1 cellular context compared by ENCODE assay signal in the genomic region with DNA sequence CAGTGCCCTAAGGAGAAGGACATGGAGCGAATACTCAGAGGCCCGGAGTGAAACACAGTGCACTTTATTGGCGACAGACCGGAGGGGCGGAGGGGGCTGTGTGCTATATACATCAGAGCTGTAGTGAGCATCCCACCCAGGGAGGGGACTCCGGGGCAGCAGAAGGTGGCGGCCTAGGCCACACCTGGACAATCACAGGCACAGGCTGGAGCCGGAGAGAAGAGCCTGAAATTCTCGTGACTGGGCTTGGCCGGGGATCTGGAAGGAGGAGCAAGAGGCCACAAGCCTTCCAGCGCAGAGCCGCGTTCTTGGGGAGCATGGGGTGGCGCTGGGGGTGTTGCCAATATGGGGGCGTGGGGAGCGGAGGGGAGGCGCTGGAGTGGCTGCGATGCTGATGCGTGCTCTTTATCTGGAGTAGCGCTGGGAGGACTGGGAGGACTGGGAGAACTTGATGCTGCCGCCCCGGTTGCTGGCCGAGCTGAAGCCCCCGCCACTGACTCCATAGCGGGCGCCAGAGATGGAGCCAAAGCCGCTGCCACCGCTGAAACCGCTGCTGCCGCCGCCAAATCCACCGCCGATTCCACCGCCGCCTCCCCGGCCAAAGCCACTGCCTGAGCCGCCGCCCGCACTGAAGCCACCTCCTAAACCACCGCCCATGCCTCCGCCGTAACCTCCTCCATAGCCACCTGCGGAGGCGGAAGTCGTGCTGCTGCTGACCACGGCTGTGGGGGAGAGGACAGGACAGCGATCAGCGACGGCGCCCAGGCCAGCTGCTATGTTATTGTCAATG.
TF ChIP-seq lines count a peak whose summit lies in the region.

No MANE protein-coding gene starts in this region.

TF ChIP-seq in K562, 482 proteins besides CTCF, POLR2A, EP300 and RAD21 (continued from another document and continues in another):
- TF ChIP-seq, protein P1, sequence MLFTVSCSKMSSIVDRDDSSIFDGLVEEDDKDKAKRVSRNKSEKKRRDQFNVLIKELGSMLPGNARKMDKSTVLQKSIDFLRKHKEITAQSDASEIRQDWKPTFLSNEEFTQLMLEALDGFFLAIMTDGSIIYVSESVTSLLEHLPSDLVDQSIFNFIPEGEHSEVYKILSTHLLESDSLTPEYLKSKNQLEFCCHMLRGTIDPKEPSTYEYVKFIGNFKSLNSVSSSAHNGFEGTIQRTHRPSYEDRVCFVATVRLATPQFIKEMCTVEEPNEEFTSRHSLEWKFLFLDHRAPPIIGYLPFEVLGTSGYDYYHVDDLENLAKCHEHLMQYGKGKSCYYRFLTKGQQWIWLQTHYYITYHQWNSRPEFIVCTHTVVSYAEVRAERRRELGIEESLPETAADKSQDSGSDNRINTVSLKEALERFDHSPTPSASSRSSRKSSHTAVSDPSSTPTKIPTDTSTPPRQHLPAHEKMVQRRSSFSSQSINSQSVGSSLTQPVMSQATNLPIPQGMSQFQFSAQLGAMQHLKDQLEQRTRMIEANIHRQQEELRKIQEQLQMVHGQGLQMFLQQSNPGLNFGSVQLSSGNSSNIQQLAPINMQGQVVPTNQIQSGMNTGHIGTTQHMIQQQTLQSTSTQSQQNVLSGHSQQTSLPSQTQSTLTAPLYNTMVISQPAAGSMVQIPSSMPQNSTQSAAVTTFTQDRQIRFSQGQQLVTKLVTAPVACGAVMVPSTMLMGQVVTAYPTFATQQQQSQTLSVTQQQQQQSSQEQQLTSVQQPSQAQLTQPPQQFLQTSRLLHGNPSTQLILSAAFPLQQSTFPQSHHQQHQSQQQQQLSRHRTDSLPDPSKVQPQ (CRISPR knock-in tag; IDR thresholded peaks at IDR 0.05; ENCODE audit: borderline replicate concordance), result no peak
- TF ChIP-seq, protein P2, sequence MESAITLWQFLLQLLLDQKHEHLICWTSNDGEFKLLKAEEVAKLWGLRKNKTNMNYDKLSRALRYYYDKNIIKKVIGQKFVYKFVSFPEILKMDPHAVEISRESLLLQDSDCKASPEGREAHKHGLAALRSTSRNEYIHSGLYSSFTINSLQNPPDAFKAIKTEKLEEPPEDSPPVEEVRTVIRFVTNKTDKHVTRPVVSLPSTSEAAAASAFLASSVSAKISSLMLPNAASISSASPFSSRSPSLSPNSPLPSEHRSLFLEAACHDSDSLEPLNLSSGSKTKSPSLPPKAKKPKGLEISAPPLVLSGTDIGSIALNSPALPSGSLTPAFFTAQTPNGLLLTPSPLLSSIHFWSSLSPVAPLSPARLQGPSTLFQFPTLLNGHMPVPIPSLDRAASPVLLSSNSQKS (CRISPR knock-in tag; IDR thresholded peaks at IDR 0.05), result no peak
- TF ChIP-seq SIN3B (IDR thresholded peaks at IDR 0.05; ENCODE audit: low read depth), result no peak
- peak in 1 of 2 experiments; percentile 64; a peak in 2 of 4 replicates for TF ChIP-seq HDAC1 (IDR thresholded peaks at IDR 0.05)
- TF ChIP-seq SMARCC2 (IDR thresholded peaks at IDR 0.05; ENCODE audit: low read depth), result no peak
- no peak for TF ChIP-seq ARID2 (IDR thresholded peaks at IDR 0.05)
- no peak for TF ChIP-seq NUFIP1 (IDR thresholded peaks at IDR 0.05; ENCODE audit: partially characterized antibody)
- TF ChIP-seq SMAD1 (IDR thresholded peaks at IDR 0.05; ENCODE audit: low read depth, low read length, partially characterized antibody), result no peak
- TF ChIP-seq, protein P3, sequence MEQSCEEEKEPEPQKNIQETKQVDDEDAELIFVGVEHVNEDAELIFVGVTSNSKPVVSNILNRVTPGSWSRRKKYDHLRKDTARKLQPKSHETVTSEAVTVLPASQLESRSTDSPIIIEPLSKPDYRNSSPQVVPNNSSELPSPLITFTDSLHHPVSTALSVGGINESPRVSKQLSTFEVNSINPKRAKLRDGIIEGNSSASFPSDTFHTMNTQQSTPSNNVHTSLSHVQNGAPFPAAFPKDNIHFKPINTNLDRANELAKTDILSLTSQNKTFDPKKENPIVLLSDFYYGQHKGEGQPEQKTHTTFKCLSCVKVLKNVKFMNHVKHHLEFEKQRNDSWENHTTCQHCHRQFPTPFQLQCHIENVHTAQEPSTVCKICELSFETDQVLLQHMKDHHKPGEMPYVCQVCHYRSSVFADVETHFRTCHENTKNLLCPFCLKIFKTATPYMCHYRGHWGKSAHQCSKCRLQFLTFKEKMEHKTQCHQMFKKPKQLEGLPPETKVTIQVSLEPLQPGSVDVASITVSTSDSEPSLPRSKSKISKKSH (CRISPR knock-in tag; IDR thresholded peaks at IDR 0.05), result no peak
- TF ChIP-seq NFXL1 (CRISPR knock-in tag; IDR thresholded peaks at IDR 0.05), result no peak
- TF ChIP-seq GATAD2A (IDR thresholded peaks at IDR 0.05), result no peak
- TF ChIP-seq PCBP1 (IDR thresholded peaks at IDR 0.05; ENCODE audit: low read depth, low read length, poor library complexity, severe bottlenecking), result no peak
- TF ChIP-seq, protein P4, sequence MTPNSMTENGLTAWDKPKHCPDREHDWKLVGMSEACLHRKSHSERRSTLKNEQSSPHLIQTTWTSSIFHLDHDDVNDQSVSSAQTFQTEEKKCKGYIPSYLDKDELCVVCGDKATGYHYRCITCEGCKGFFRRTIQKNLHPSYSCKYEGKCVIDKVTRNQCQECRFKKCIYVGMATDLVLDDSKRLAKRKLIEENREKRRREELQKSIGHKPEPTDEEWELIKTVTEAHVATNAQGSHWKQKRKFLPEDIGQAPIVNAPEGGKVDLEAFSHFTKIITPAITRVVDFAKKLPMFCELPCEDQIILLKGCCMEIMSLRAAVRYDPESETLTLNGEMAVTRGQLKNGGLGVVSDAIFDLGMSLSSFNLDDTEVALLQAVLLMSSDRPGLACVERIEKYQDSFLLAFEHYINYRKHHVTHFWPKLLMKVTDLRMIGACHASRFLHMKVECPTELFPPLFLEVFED (CRISPR knock-in tag; conservative IDR thresholded peaks at IDR 0.05), result no peak
- no peak for TF ChIP-seq SUPT5H (IDR thresholded peaks at IDR 0.05)
- no peak for TF ChIP-seq CREB1 (IDR thresholded peaks at IDR 0.05)
- TF ChIP-seq CREB1 (CRISPR knock-in tag; IDR thresholded peaks at IDR 0.05), result no peak
- TF ChIP-seq MAFK (IDR thresholded peaks at IDR 0.05; ENCODE audit: low read length), result no peak
- TF ChIP-seq MEF2D (tag; conservative IDR thresholded peaks at IDR 0.05; ENCODE audit: low read depth), result no peak
- peak in 1 of 2 experiments; percentile 38; a peak in 1 of 4 replicates for TF ChIP-seq SIN3A (IDR thresholded peaks at IDR 0.05; ENCODE audit: borderline replicate concordance in 2 of 2, control insufficient read depth in 1 of 2, low read depth in 2 of 2, low read length in 2 of 2)
- TF ChIP-seq TCF7L2 (IDR thresholded peaks at IDR 0.05; ENCODE audit: low read depth, low read length), result no peak
- TF ChIP-seq, protein P5, sequence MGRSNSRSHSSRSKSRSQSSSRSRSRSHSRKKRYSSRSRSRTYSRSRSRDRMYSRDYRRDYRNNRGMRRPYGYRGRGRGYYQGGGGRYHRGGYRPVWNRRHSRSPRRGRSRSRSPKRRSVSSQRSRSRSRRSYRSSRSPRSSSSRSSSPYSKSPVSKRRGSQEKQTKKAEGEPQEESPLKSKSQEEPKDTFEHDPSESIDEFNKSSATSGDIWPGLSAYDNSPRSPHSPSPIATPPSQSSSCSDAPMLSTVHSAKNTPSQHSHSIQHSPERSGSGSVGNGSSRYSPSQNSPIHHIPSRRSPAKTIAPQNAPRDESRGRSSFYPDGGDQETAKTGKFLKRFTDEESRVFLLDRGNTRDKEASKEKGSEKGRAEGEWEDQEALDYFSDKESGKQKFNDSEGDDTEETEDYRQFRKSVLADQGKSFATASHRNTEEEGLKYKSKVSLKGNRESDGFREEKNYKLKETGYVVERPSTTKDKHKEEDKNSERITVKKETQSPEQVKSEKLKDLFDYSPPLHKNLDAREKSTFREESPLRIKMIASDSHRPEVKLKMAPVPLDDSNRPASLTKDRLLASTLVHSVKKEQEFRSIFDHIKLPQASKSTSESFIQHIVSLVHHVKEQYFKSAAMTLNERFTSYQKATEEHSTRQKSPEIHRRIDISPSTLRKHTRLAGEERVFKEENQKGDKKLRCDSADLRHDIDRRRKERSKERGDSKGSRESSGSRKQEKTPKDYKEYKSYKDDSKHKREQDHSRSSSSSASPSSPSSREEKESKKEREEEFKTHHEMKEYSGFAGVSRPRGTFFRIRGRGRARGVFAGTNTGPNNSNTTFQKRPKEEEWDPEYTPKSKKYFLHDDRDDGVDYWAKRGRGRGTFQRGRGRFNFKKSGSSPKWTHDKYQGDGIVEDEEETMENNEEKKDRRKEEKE (IDR thresholded peaks at IDR 0.05; ENCODE audit: borderline replicate concordance in 1 of 2, control insufficient read depth in 1 of 2, low read depth in 2 of 2, low read length in 1 of 2), result no peak
- TF ChIP-seq STAT5A (IDR thresholded peaks at IDR 0.05; ENCODE audit: borderline replicate concordance, low read length), result no peak
- TF ChIP-seq MEF2A (IDR thresholded peaks at IDR 0.05; ENCODE audit: control insufficient read depth, low read depth, low read length), result no peak
- TF ChIP-seq DDX20 (tag; IDR thresholded peaks at IDR 0.05; ENCODE audit: low read depth), result no peak
- TF ChIP-seq HEY1 (CRISPR knock-in tag; IDR thresholded peaks at IDR 0.05; ENCODE audit: borderline replicate concordance), result no peak
- TF ChIP-seq POLR3G (IDR thresholded peaks at IDR 0.05; ENCODE audit: extremely low read depth, insufficient read length, insufficient replicate concordance), result no peak
- TF ChIP-seq RAD51 (IDR thresholded peaks at IDR 0.05; ENCODE audit: borderline replicate concordance, low read depth), result no peak
- no peak for TF ChIP-seq BACH1 (tag; IDR thresholded peaks at IDR 0.05)
- no peak for TF ChIP-seq NR1H2 (CRISPR knock-in tag; IDR thresholded peaks at IDR 0.05)
- TF ChIP-seq PML (IDR thresholded peaks at IDR 0.05; ENCODE audit: low read length), result no peak
- TF ChIP-seq SREBF1 (IDR thresholded peaks at IDR 0.05; ENCODE audit: borderline replicate concordance, low read depth, low read length), result no peak
- TF ChIP-seq L3MBTL2 (IDR thresholded peaks at IDR 0.05), result peak; percentile 81
- TF ChIP-seq ZNF551 (CRISPR knock-in tag; IDR thresholded peaks at IDR 0.05), result no peak
- TF ChIP-seq ESRRA (IDR thresholded peaks at IDR 0.05; ENCODE audit: borderline replicate concordance, low read depth), result peak; percentile 52; the same call in 1 of the 2 replicates
- TF ChIP-seq, protein P6, sequence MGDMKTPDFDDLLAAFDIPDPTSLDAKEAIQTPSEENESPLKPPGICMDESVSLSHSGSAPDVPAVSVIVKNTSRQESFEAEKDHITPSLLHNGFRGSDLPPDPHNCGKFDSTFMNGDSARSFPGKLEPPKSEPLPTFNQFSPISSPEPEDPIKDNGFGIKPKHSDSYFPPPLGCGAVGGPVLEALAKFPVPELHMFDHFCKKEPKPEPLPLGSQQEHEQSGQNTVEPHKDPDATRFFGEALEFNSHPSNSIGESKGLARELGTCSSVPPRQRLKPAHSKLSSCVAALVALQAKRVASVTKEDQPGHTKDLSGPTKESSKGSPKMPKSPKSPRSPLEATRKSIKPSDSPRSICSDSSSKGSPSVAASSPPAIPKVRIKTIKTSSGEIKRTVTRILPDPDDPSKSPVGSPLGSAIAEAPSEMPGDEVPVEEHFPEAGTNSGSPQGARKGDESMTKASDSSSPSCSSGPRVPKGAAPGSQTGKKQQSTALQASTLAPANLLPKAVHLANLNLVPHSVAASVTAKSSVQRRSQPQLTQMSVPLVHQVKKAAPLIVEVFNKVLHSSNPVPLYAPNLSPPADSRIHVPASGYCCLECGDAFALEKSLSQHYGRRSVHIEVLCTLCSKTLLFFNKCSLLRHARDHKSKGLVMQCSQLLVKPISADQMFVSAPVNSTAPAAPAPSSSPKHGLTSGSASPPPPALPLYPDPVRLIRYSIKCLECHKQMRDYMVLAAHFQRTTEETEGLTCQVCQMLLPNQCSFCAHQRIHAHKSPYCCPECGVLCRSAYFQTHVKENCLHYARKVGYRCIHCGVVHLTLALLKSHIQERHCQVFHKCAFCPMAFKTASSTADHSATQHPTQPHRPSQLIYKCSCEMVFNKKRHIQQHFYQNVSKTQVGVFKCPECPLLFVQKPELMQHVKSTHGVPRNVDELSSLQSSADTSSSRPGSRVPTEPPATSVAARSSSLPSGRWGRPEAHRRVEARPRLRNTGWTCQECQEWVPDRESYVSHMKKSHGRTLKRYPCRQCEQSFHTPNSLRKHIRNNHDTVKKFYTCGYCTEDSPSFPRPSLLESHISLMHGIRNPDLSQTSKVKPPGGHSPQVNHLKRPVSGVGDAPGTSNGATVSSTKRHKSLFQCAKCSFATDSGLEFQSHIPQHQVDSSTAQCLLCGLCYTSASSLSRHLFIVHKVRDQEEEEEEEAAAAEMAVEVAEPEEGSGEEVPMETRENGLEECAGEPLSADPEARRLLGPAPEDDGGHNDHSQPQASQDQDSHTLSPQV (IDR thresholded peaks at IDR 0.05), result peak; percentile 53; the same call in 1 of the 2 replicates
- TF ChIP-seq DACH1 (IDR thresholded peaks at IDR 0.05; ENCODE audit: partially characterized antibody), result peak; percentile 33
- TF ChIP-seq NFIX (CRISPR knock-in tag; IDR thresholded peaks at IDR 0.05; ENCODE audit: low read depth), result no peak
- no peak for TF ChIP-seq HSF4 (CRISPR knock-in tag; IDR thresholded peaks at IDR 0.05; ENCODE audit: borderline replicate concordance)
- no peak for TF ChIP-seq SMAD3 (CRISPR knock-in tag; conservative IDR thresholded peaks at IDR 0.05)
- TF ChIP-seq ETV6 (IDR thresholded peaks at IDR 0.05; ENCODE audit: borderline replicate concordance in 1 of 2, low read depth in 2 of 2, low read length in 1 of 2), result no peak
- no peak for TF ChIP-seq ETV6 (CRISPR knock-in tag; IDR thresholded peaks at IDR 0.05; ENCODE audit: borderline replicate concordance)
- no peak for TF ChIP-seq KLF1 (tag; IDR thresholded peaks at IDR 0.05)
- no peak for TF ChIP-seq EHMT2 (IDR thresholded peaks at IDR 0.05)
- TF ChIP-seq, protein P7, sequence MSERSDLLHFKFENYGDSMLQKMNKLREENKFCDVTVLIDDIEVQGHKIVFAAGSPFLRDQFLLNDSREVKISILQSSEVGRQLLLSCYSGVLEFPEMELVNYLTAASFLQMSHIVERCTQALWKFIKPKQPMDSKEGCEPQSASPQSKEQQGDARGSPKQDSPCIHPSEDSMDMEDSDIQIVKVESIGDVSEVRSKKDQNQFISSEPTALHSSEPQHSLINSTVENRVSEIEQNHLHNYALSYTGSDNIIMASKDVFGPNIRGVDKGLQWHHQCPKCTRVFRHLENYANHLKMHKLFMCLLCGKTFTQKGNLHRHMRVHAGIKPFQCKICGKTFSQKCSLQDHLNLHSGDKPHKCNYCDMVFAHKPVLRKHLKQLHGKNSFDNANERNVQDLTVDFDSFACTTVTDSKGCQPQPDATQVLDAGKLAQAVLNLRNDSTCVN (CRISPR knock-in tag; IDR thresholded peaks at IDR 0.05), result no peak
- no peak for TF ChIP-seq FOSL1 (tag; conservative IDR thresholded peaks at IDR 0.05)
- TF ChIP-seq ELF4 (CRISPR knock-in tag; IDR thresholded peaks at IDR 0.05), result no peak
- TF ChIP-seq SIX5 (IDR thresholded peaks at IDR 0.05; ENCODE audit: borderline replicate concordance in 1 of 2, insufficient read depth in 1 of 2, low read depth in 1 of 2, low read length in 2 of 2), result no peak
- TF ChIP-seq ZNF324 (CRISPR knock-in tag; IDR thresholded peaks at IDR 0.05), result no peak
- TF ChIP-seq NR2F6 (CRISPR knock-in tag; IDR thresholded peaks at IDR 0.05), result no peak
- TF ChIP-seq RBM34 (IDR thresholded peaks at IDR 0.05; ENCODE audit: borderline replicate concordance, insufficient read depth, low read length), result no peak
- no peak for TF ChIP-seq CHD2 (IDR thresholded peaks at IDR 0.05; ENCODE audit: low read depth, low read length)
- no peak for TF ChIP-seq HDGF (IDR thresholded peaks at IDR 0.05)
